Comparison of ENCODE assay signal across 1 cellular context in genomic region chr6:84086545-84087429, GRCh38.
TF ChIP-seq lines count a peak whose summit lies in the region.

No MANE protein-coding gene starts in this region.

TF ChIP-seq in K562, 482 proteins besides CTCF, POLR2A, EP300 and RAD21 (continued from another document and continues in another):
- peak; percentile 32; the same call in 1 of the 2 replicates for TF ChIP-seq JUND (IDR thresholded peaks at IDR 0.05; ENCODE audit: borderline replicate concordance, low read depth, low read length)
- no peak; the same call in 2 of the 3 replicates for TF ChIP-seq JUND (tag; IDR thresholded peaks at IDR 0.05; ENCODE audit: borderline replicate concordance, low read depth, low read length)
- no peak for TF ChIP-seq TAF15 (IDR thresholded peaks at IDR 0.05; ENCODE audit: low read depth, low read length)
- no peak for TF ChIP-seq ZBED1 (IDR thresholded peaks at IDR 0.05)
- no peak for TF ChIP-seq NRF1 (conservative IDR thresholded peaks at IDR 0.05 in 1 of 2, IDR thresholded peaks at IDR 0.05 in 1 of 2)
- peak; percentile 35; the same call in 1 of the 2 replicates for TF ChIP-seq TFAP4 (CRISPR knock-in tag; IDR thresholded peaks at IDR 0.05; ENCODE audit: borderline replicate concordance)
- TF ChIP-seq SMAD4 (CRISPR knock-in tag; conservative IDR thresholded peaks at IDR 0.05) = 0 out of 2 replicates have a peak, but pooled peaks have one; percentile 53
- TF ChIP-seq SOX6 (IDR thresholded peaks at IDR 0.05) = peak; percentile 99
- peak; percentile 68; the same call in 1 of the 2 replicates for TF ChIP-seq CTBP1 (IDR thresholded peaks at IDR 0.05; ENCODE audit: borderline replicate concordance)
- TF ChIP-seq NEUROD1 (IDR thresholded peaks at IDR 0.05; ENCODE audit: borderline replicate concordance, low read depth, low read length, partially characterized antibody) = no peak
- TF ChIP-seq ZNF696 (CRISPR knock-in tag; conservative IDR thresholded peaks at IDR 0.05) = no peak
- peak in 1 of 2 experiments; percentile 41; a peak in 1 of 4 replicates for TF ChIP-seq ARNT (IDR thresholded peaks at IDR 0.05)
- TF ChIP-seq ZNF584 (CRISPR knock-in tag; IDR thresholded peaks at IDR 0.05; ENCODE audit: low read depth) = no peak
- TF ChIP-seq ZNF639 (CRISPR knock-in tag; conservative IDR thresholded peaks at IDR 0.05 in 1 of 2, IDR thresholded peaks at IDR 0.05 in 1 of 2) = 0 out of 4 replicates have a peak, but pooled peaks of 1 of the 2 experiments have one; percentile 55
- no peak for TF ChIP-seq RERE (CRISPR knock-in tag; IDR thresholded peaks at IDR 0.05; ENCODE audit: borderline replicate concordance)
- TF ChIP-seq CTCFL (IDR thresholded peaks at IDR 0.05; ENCODE audit: borderline replicate concordance, insufficient read depth, low read depth, low read length, poor library complexity, severe bottlenecking) = no peak
- TF ChIP-seq DACH1 (IDR thresholded peaks at IDR 0.05; ENCODE audit: partially characterized antibody) = peak; percentile 26
- TF ChIP-seq RNF2 (IDR thresholded peaks at IDR 0.05) = peak; percentile 27; the same call in 1 of the 2 replicates
- no peak for TF ChIP-seq HDAC3 (IDR thresholded peaks at IDR 0.05; ENCODE audit: borderline replicate concordance, partially characterized antibody)
- TF ChIP-seq GTF2B (IDR thresholded peaks at IDR 0.05; ENCODE audit: extremely low read depth, insufficient read length) = no peak
- 0 out of 2 replicates have a peak, but pooled peaks have one; percentile 8 for TF ChIP-seq ZNF24 (IDR thresholded peaks at IDR 0.05)
- no peak for TF ChIP-seq RBM15 (IDR thresholded peaks at IDR 0.05; ENCODE audit: insufficient read depth, low read length)
- peak; percentile 68 for TF ChIP-seq ATF3 (IDR thresholded peaks at IDR 0.05)
- no peak for TF ChIP-seq ATF3 (CRISPR knock-in tag; conservative IDR thresholded peaks at IDR 0.05)
- no peak for TF ChIP-seq PBX2 (CRISPR knock-in tag; IDR thresholded peaks at IDR 0.05; ENCODE audit: low read depth)
- peak; percentile 81 for TF ChIP-seq PBX2 (tag; conservative IDR thresholded peaks at IDR 0.05; ENCODE audit: low read depth)
- no peak for TF ChIP-seq NFYB (IDR thresholded peaks at IDR 0.05; ENCODE audit: extremely low read depth, insufficient read length)
- 0 out of 2 replicates have a peak, but pooled peaks have one; percentile 43 for TF ChIP-seq GATAD2B (IDR thresholded peaks at IDR 0.05; ENCODE audit: borderline replicate concordance)
- TF ChIP-seq SMAD2 (IDR thresholded peaks at IDR 0.05; ENCODE audit: low read depth, low read length) = no peak
- TF ChIP-seq ZNF609 (CRISPR knock-in tag; IDR thresholded peaks at IDR 0.05; ENCODE audit: borderline replicate concordance) = no peak
- peak; percentile 84 for TF ChIP-seq NCOR1 (IDR thresholded peaks at IDR 0.05)
- TF ChIP-seq PRPF4 (IDR thresholded peaks at IDR 0.05; ENCODE audit: insufficient read depth, low read depth, low read length, poor library complexity, severe bottlenecking) = no peak
